In the genomic region with DNA sequence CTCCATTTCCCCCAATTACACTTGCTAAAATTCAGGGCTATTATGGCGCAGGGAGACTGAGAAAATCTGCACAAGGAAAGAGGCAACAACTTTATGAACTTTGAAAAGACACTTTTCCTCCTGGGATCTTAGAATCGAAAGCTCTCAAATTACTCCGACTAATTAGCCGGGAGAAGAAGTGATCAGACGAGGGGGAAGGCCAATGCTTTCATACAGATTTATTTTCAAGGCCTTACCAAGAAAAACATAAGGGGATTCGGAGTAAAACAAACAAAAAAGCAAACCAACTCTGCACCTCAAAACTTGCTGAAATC, we compare ENCODE assay signal across 11 cellular contexts. TPM values are rescaled to one million over a fixed set of nuclear protein-coding genes. Genes with fewer than 3 reads are reported as not detected.
DNase-seq lines count a peak whose midpoint lies in the region; ATAC-seq and TF ChIP-seq lines count a peak whose summit lies in the region.
"Had no signal": no experiment of that assay in that cellular context is flagged by ENCODE, and none has a peak within 500 bp of the region (broad histone marks: within the 10 kb centered on the region; RNA-seq: fewer than 3 reads in every experiment).

No MANE protein-coding gene starts in this region.

- TF ChIP-seq POLR2A in vagina (IDR thresholded peaks at IDR 0.05) (no peak), GM18505 (IDR thresholded peaks at IDR 0.05; ENCODE audit: borderline replicate concordance, extremely low read depth, insufficient read depth, insufficient read length) (no peak)

- TF ChIP-seq CTCF in endodermal cell (conservative IDR thresholded peaks at IDR 0.05) (no peak), psoas muscle (IDR thresholded peaks at IDR 0.05) (no peak), vagina (IDR thresholded peaks at IDR 0.05) (no peak)

- intact Hi-C loops in psoas muscle (cut with DNase I): loop anchor here in 1 of 2 donors (10.0 kb wide), 1 partner anchor 165 kb away; no protein-coding TSS in a partner anchor
- intact Hi-C loops in vagina (cut with DNase I): no loop called here

- ATAC-seq in psoas muscle: no peak
- ATAC-seq in GM18511 (IDR thresholded peaks at IDR 0.05; ENCODE audit: unreplicated experiment): no peak
- ATAC-seq in GM18505 (IDR thresholded peaks at IDR 0.05; ENCODE audit: unreplicated experiment): no peak

- peaks cover 18% of the 10 kb centered on the region for H3K4me1 Mint-ChIP-seq in T-helper 2 cell treated with Interferon-gamma antibody and Interleukin-4, amounts not matched to agents 5 μg/mL and 100 μg/mL, for 36 hours (ENCODE audit: low read depth)
- peaks cover 54% of the 10 kb centered on the region for H3K4me1 Mint-ChIP-seq in endodermal cell

- H3K4me3 Mint-ChIP-seq in T-helper 2 cell treated with Interferon-gamma antibody and Interleukin-4, amounts not matched to agents 5 μg/mL and 100 μg/mL, for 36 hours: peak overlapping the region; percentile 52
- peak overlapping the region; percentile 60 for H3K4me3 Mint-ChIP-seq in endodermal cell

- peaks cover 78% of the 10 kb centered on the region for H3K27me3 Mint-ChIP-seq in T-helper 2 cell treated with Interferon-gamma antibody and Interleukin-4, amounts not matched to agents 5 μg/mL and 100 μg/mL, for 36 hours (ENCODE audit: low read depth)
- H3K27me3 Mint-ChIP-seq in endodermal cell (ENCODE audit: insufficient read depth): peaks cover 96% of the 10 kb centered on the region

- peak overlapping the region; percentile 31 for H3K9ac ChIP-seq in endodermal cell (ENCODE audit: extremely low read depth, low read length, poor library complexity, severe bottlenecking)

- DNase-seq in T-helper 2 cell treated with Interferon-gamma antibody and Interleukin-4, amounts not matched to agents 5 μg/mL and 100 μg/mL, for 36 hours (ENCODE audit: low spot score): no peak
- DNase-seq in T-helper 2 cell (no peak), SJCRH30 (peak in 1 of 2 experiments; percentile 28), endodermal cell (no peak), psoas muscle (no peak), vagina (ENCODE audit: extremely low spot score in 2 of 2) (no peak)
- DNase-seq: RPMI8226 had no signal

- WGBS in endodermal cell (ENCODE audit: insufficient coverage in 1 of 2, insufficient read length in 1 of 2), 2 experiments: 4 to 20% methylated on average over 1 to 6 of the region's 6 CpGs
- 42 to 52% (median 46%) methylated on average over 6 of the region's 6 CpGs for WGBS in psoas muscle, 3 donors

- H3K4me1 ChIP-seq in SJCRH30 (0 out of 2 replicates have a peak, but pooled peaks cover 3% of the 10 kb centered on the region), endodermal cell (ENCODE audit: control insufficient read depth, insufficient read depth, low read length) (peaks cover 6% of the 10 kb centered on the region), psoas muscle (peaks cover 55% of the 10 kb centered on the region), vagina (peaks cover 57% of the 10 kb centered on the region)

- H3K9me3 ChIP-seq in SJCRH30 (replicated peaks): no peaks in the 10 kb centered on the region
- H3K9me3 ChIP-seq in endodermal cell (ENCODE audit: control insufficient read depth, low read length): no peaks in the 10 kb centered on the region
- H3K9me3 ChIP-seq in psoas muscle: no peaks in the 10 kb centered on the region
- H3K9me3 ChIP-seq in vagina: no peaks in the 10 kb centered on the region

- H3K27me3 ChIP-seq in SJCRH30: no peaks in the 10 kb centered on the region
- peaks cover 88% of the 10 kb centered on the region for H3K27me3 ChIP-seq in endodermal cell (ENCODE audit: control insufficient read depth, insufficient read depth, low read length, poor library complexity, severe bottlenecking)
- H3K27me3 ChIP-seq in psoas muscle (ENCODE audit: insufficient read depth in 3 of 3, low read length in 2 of 3): peaks cover 0 to 98% (median 72%) of the 10 kb centered on the region in 3 donors
- H3K27me3 ChIP-seq in vagina: peaks cover 46% of the 10 kb centered on the region

- no peaks in the 10 kb centered on the region for H3K9me3 Mint-ChIP-seq in T-helper 2 cell treated with Interferon-gamma antibody and Interleukin-4, amounts not matched to agents 5 μg/mL and 100 μg/mL, for 36 hours
- no peaks in the 10 kb centered on the region for H3K9me3 Mint-ChIP-seq in endodermal cell

- H3K27ac Mint-ChIP-seq in T-helper 2 cell treated with Interferon-gamma antibody and Interleukin-4, amounts not matched to agents 5 μg/mL and 100 μg/mL, for 36 hours: peak overlapping the region; percentile 63
- H3K27ac Mint-ChIP-seq in endodermal cell: no peak overlapping the region

- H3K27ac ChIP-seq in SJCRH30 (peak overlapping the region; percentile 42), endodermal cell (ENCODE audit: low read depth, low read length) (no peak overlapping the region), psoas muscle (no peak overlapping the region), vagina (no peak overlapping the region)
- H3K27ac ChIP-seq: sigmoid colon had no signal

- H3K36me3 Mint-ChIP-seq in T-helper 2 cell treated with Interferon-gamma antibody and Interleukin-4, amounts not matched to agents 5 μg/mL and 100 μg/mL, for 36 hours (ENCODE audit: low read depth): no peaks in the 10 kb centered on the region
- no peaks in the 10 kb centered on the region for H3K36me3 Mint-ChIP-seq in endodermal cell (ENCODE audit: low read depth)

- peak overlapping the region; percentile 67 for H3K4me3 ChIP-seq in SJCRH30
- H3K4me3 ChIP-seq in endodermal cell (ENCODE audit: low read length): peak overlapping the region; percentile 85
- H3K4me3 ChIP-seq in psoas muscle: peak overlapping the region; percentile 65
- H3K4me3 ChIP-seq in vagina: no peak overlapping the region

- no peaks in the 10 kb centered on the region for H3K36me3 ChIP-seq in SJCRH30
- peaks cover 13% of the 10 kb centered on the region for H3K36me3 ChIP-seq in endodermal cell (ENCODE audit: control insufficient read depth, insufficient read depth, low read length)
- no peaks in the 10 kb centered on the region for H3K36me3 ChIP-seq in psoas muscle (ENCODE audit: insufficient read depth in 1 of 2, low read depth in 1 of 2)
- no peaks in the 10 kb centered on the region for H3K36me3 ChIP-seq in vagina
- H3K36me3 ChIP-seq: sigmoid colon had no signal

RNA-seq across cellular contexts. Expression of a gene that starts 1.6 kb away (rescaled TPM):
- 6.6 and 9.3 TPM in 2 replicates for total RNA-seq in SJCRH30 (2014; rRNA removed; shearing (Covaris generic))
- total RNA-seq in endodermal cell: 1 to 10 TPM; 5.4 to 6.8 TPM
- 37.3 TPM for polyA plus RNA-seq in endodermal cell (2013, experiment 1 of 2)
- 27.0 TPM for polyA plus RNA-seq in endodermal cell (2013, experiment 2 of 2)
- total RNA-seq in psoas muscle: under 1 TPM in 1 of 4 donors, not detected in 3; 0.75 TPM
- polyA plus RNA-seq in psoas muscle: not detected
- not detected for total RNA-seq in vagina
- total RNA-seq: dermis microvascular lymphatic vessel endothelial cell, sigmoid colon had no signal

Comparison
In these comparisons a context has a peak if more than half of its experiments do, and no peak if none do; other contexts are left out.
1. H3K4me3 ChIP-seq: peak in SJCRH30 (single experiment), endodermal cell (single experiment) and psoas muscle (single experiment); none in vagina (0 of 2).